In genomic region chr1:192531037-192531703, GRCh38 we compare ENCODE assay signal across 9 cellular contexts. TPM values are rescaled to one million over a fixed set of nuclear protein-coding genes. Genes with fewer than 3 reads are reported as not detected.
A peak's percentile ranks its signal among the peaks of the same experiment; 100 is the strongest.
DNase-seq lines count a peak whose midpoint lies in the region; ATAC-seq, FAIRE-seq and TF ChIP-seq lines count a peak whose summit lies in the region.
"Not testable (repeated sequence)": the region's sequence is repeated elsewhere in the genome, so short reads cannot be mapped to it uniquely, and the experiment has no call there.
"Had no signal": no experiment of that assay in that cellular context is flagged by ENCODE, and none has a peak within 500 bp of the region (broad histone marks: within the 10 kb centered on the region; RNA-seq: fewer than 3 reads in every experiment).

No MANE protein-coding gene starts in this region.

- DNase-seq in AG04450 (ENCODE audit: low read depth, low spot score) (peak; percentile 80), Panc1 (ENCODE audit: low read depth, low spot score) (peak; percentile 75), activated T-cell treated with anti-CD3 and anti-CD28 coated beads for 1 hour (ENCODE audit: low read depth) (peak; percentile 31), left lung (peak in 1 of 2 donors; percentile 79)
- not testable (repeated sequence) for DNase-seq in GM19239 (ENCODE audit: insufficient read length, low spot score)
- DNase-seq in stimulated activated CD4-positive, alpha-beta T cell treated with anti-CD3 and anti-CD28 coated beads, Interleukin-12 subunit alpha, Interleukin-12 subunit beta, amount 100 ng/mL, for 24 hours (ENCODE audit: low read depth in 2 of 2) = peak; percentile 19 to 21

- not testable (repeated sequence) for H3K36me3 ChIP-seq in Panc1 (ENCODE audit: control insufficient read depth, insufficient read depth, low read length); left lung

- not testable (repeated sequence) for H3K4me3 ChIP-seq in AG04450 (ENCODE audit: low read depth, low read length); Panc1 (ENCODE audit: low read depth in 2 of 2, low read length in 2 of 2); left lung

- in situ Hi-C loops in Panc1 (cut with HindIII; ENCODE audit: low pct_unique_long_range_greater_than_20kb, low sequenced_read_pairs) = not testable (repeated sequence)

- ATAC-seq in HG03097 (IDR thresholded peaks at IDR 0.05; ENCODE audit: low FRiP score, unreplicated experiment) (peak; percentile 45), Panc1 (peak; percentile 95), left lung (peak; percentile 97)

- TF ChIP-seq CTCF in AG04450 (IDR thresholded peaks at IDR 0.05; ENCODE audit: low read depth, low read length); Panc1 (IDR thresholded peaks at IDR 0.05); left lung (IDR thresholded peaks at IDR 0.05): not testable (repeated sequence)

- H3K4me1 ChIP-seq in Panc1 (ENCODE audit: control insufficient read depth, insufficient read depth, low read length); left lung: not testable (repeated sequence)

- H3K9me3 ChIP-seq in AG04450 (ENCODE audit: control insufficient read depth, insufficient read depth, low read length); Panc1 (ENCODE audit: control insufficient read depth, insufficient read depth, low read depth, low read length); left lung: not testable (repeated sequence)

- peak overlapping the region; percentile 19 for H3K27ac Mint-ChIP-seq in dendritic cell treated with granulocyte-macrophage colony-stimulating factor and Interleukin-4, amounts not matched to agents 40 ng/mL and 50 ng/mL, for 4 days

- not testable (repeated sequence) for H3K9me3 Mint-ChIP-seq in dendritic cell treated with granulocyte-macrophage colony-stimulating factor and Interleukin-4, amounts not matched to agents 40 ng/mL and 50 ng/mL, for 4 days

- H3K4me1 Mint-ChIP-seq in dendritic cell treated with granulocyte-macrophage colony-stimulating factor and Interleukin-4, amounts not matched to agents 40 ng/mL and 50 ng/mL, for 4 days (ENCODE audit: low read depth) = peaks cover 42% of the 10 kb centered on the region

- not testable (repeated sequence) for BruUV-seq in Panc1 (replicated peaks; lab: Mats Ljungman, UMichigan)

- intact Hi-C loops in Panc1 (cut with micrococcal nuclease; ENCODE audit: unreplicated experiment); dendritic cell treated with granulocyte-macrophage colony-stimulating factor and Interleukin-4, amounts not matched to agents 40 ng/mL and 50 ng/mL, for 4 days (cut with micrococcal nuclease); left lung (cut with DNase I): not testable (repeated sequence)

- not testable (repeated sequence) for H3K27me3 Mint-ChIP-seq in dendritic cell treated with granulocyte-macrophage colony-stimulating factor and Interleukin-4, amounts not matched to agents 40 ng/mL and 50 ng/mL, for 4 days

- H3K36me3 Mint-ChIP-seq in dendritic cell treated with granulocyte-macrophage colony-stimulating factor and Interleukin-4, amounts not matched to agents 40 ng/mL and 50 ng/mL, for 4 days (ENCODE audit: low read depth) = not testable (repeated sequence)

- peak; percentile 77 for FAIRE-seq in GM19239 (lab: Jason Lieb, UNC)

- H3K4me3 Mint-ChIP-seq in dendritic cell treated with granulocyte-macrophage colony-stimulating factor and Interleukin-4, amounts not matched to agents 40 ng/mL and 50 ng/mL, for 4 days = not testable (repeated sequence)

- not testable (repeated sequence) for H3K27ac ChIP-seq in AG04450 (ENCODE audit: low read depth, low read length); Panc1 (ENCODE audit: low read length)
- peak overlapping the region in 1 of 2 donors; percentile 67 for H3K27ac ChIP-seq in left lung

- POLR2A ChIA-PET in AG04450 (lab: Yijun Ruan, JAX) = interaction anchor here (1.0 kb wide), 1 partner anchor 9 kb away, joined by 3 read pairs; no protein-coding TSS in a partner anchor
- POLR2A ChIA-PET in Panc1 (lab: Charles Lee) = not testable (repeated sequence)

- not testable (repeated sequence) for H3K27me3 ChIP-seq in AG04450 (ENCODE audit: control insufficient read depth, insufficient read depth, low read length); Panc1 (ENCODE audit: control insufficient read depth, insufficient read depth, low read length); left lung

- CTCF ChIA-PET in AG04450 (lab: Charles Lee); Panc1 (lab: Charles Lee): not testable (repeated sequence)

RNA-seq across cellular contexts. Expression of gene RGS1, which starts 44.4 kb away (rescaled TPM):
- not detected in 2 replicates for polyA plus RNA-seq in AG04450 (2011; rRNA removed)
- polyA minus RNA-seq in AG04450 (2011; rRNA and poly(A)+ RNA removed) = not detected in 2 replicates
- total RNA-seq in Panc1 (2021; ENCODE audit: unreplicated experiment) (not detected), left lung (10 to 100 TPM in 1 of 2 donors, 1 to 10 TPM in 1; 7.9 to 32.3 TPM)
- not detected for polyA plus RNA-seq in Panc1 (2012; ENCODE audit: insufficient read length)
- total RNA-seq: lung microvascular endothelial cell had no signal

Comparison
In these comparisons a context has a peak if more than half of its experiments do, and no peak if none do; other contexts are left out.
1. ATAC-seq: peak in every context shown above with its lines; median percentile 97 in left lung; 95 in Panc1; 45 in HG03097.